ENCODE assay signal across 18 cellular contexts in genomic region chr15:52698514-52698913, GRCh38. TPM values are rescaled to one million over a fixed set of nuclear protein-coding genes. Genes with fewer than 3 reads are reported as not detected.
DNase-seq lines count a peak whose midpoint lies in the region; ATAC-seq, FAIRE-seq and TF ChIP-seq lines count a peak whose summit lies in the region.
"Had no signal": no experiment of that assay in that cellular context is flagged by ENCODE, and none has a peak within 500 bp of the region (broad histone marks: within the 10 kb centered on the region; RNA-seq: fewer than 3 reads in every experiment).

No MANE protein-coding gene starts in this region.

- TF ChIP-seq RAD21 in A549 (conservative IDR thresholded peaks at IDR 0.05 in 1 of 2, IDR thresholded peaks at IDR 0.05 in 1 of 2): no peak

- no peak overlapping the region for H3K9ac ChIP-seq in Karpas-422 (ENCODE audit: low read length)
- H3K9ac ChIP-seq in mesenchymal stem cell (ENCODE audit: low read length): no peak overlapping the region
- H3K9ac ChIP-seq: BLaER1 had no signal

- no peaks in the 10 kb centered on the region for H3K9me3 ChIP-seq in A549
- no peaks in the 10 kb centered on the region for H3K9me3 ChIP-seq in Karpas-422 (ENCODE audit: low read length)
- H3K9me3 ChIP-seq in mesenchymal stem cell (ENCODE audit: control insufficient read depth, low read length): no peaks in the 10 kb centered on the region
- H3K9me3 ChIP-seq in lower lobe of right lung: no peaks in the 10 kb centered on the region
- H3K9me3 ChIP-seq: BLaER1 had no signal

- H3K4me1 ChIP-seq in A549 (no peaks in the 10 kb centered on the region), Karpas-422 (ENCODE audit: low read length) (peaks cover 96% of the 10 kb centered on the region), mesenchymal stem cell (ENCODE audit: control insufficient read depth, insufficient read depth, low read depth, low read length) (no peaks in the 10 kb centered on the region), lower lobe of right lung (no peaks in the 10 kb centered on the region)

- FAIRE-seq in A549 (lab: Jason Lieb, UNC): peak; percentile 86
- FAIRE-seq: GM12892, GM18507 had no signal

- TF ChIP-seq EP300 in A549 (IDR thresholded peaks at IDR 0.05): no peak

- TF ChIP-seq CTCF in A549 (IDR thresholded peaks at IDR 0.05): no peak
- TF ChIP-seq CTCF in VCaP (conservative IDR thresholded peaks at IDR 0.05): no peak
- TF ChIP-seq CTCF in lower lobe of right lung (IDR thresholded peaks at IDR 0.05): no peak

- intact Hi-C loops in lower lobe of right lung (cut with DNase I): no loop called here

- H4K20me1 ChIP-seq in Karpas-422 (ENCODE audit: insufficient read depth, low read depth, low read length): no peaks in the 10 kb centered on the region
- H4K20me1 ChIP-seq: BLaER1 had no signal

- no peak overlapping the region for H4K91ac ChIP-seq in mesenchymal stem cell (ENCODE audit: low read length)

- no peak overlapping the region for H2BK15ac ChIP-seq in mesenchymal stem cell (ENCODE audit: low read depth, poor library complexity, severe bottlenecking)

- H3K27ac ChIP-seq in A549 (no peak overlapping the region), Karpas-422 (ENCODE audit: low read length) (peak overlapping the region; percentile 65), VCaP (peak overlapping the region; percentile 47; the same call in 1 of the 2 replicates), mesenchymal stem cell (ENCODE audit: low read length, poor library complexity, severe bottlenecking) (no peak overlapping the region), lower lobe of right lung (no peak overlapping the region)
- H3K27ac ChIP-seq: 22Rv1, BLaER1, HL-60 had no signal

- no peak overlapping the region for H3K14ac ChIP-seq in mesenchymal stem cell (ENCODE audit: low read length in 2 of 2)

- H3K36me3 ChIP-seq in Karpas-422 (ENCODE audit: insufficient read depth, low read length): peaks cover 32% of the 10 kb centered on the region
- H3K36me3 ChIP-seq in mesenchymal stem cell (ENCODE audit: control insufficient read depth in 1 of 2, insufficient read depth in 2 of 2, low read depth in 1 of 2, low read length in 2 of 2): no peaks in the 10 kb centered on the region
- H3K36me3 ChIP-seq in lower lobe of right lung: no peaks in the 10 kb centered on the region
- H3K36me3 ChIP-seq: BLaER1 had no signal

- H3K9me2 ChIP-seq in Karpas-422 (replicated peaks; ENCODE audit: insufficient read depth, low read length): no peaks in the 10 kb centered on the region

- POLR2A ChIA-PET in A549 (lab: Yijun Ruan, JAX): no interaction called here

- no peak overlapping the region for H4K8ac ChIP-seq in mesenchymal stem cell (ENCODE audit: low read length)

- H2AFZ ChIP-seq in Karpas-422 (ENCODE audit: low read length) (no peak overlapping the region), mesenchymal stem cell (ENCODE audit: low read depth, low read length) (no peak overlapping the region)

- no peak overlapping the region for H2BK12ac ChIP-seq in mesenchymal stem cell (ENCODE audit: low read length in 2 of 2)

- no peak overlapping the region for H3K4me2 ChIP-seq in A549
- no peak overlapping the region for H3K4me2 ChIP-seq in Karpas-422 (ENCODE audit: low read depth, low read length, poor library complexity, severe bottlenecking)
- no peak overlapping the region for H3K4me2 ChIP-seq in mesenchymal stem cell (ENCODE audit: low read length, poor library complexity, severe bottlenecking)

- CTCF ChIA-PET in A549 (lab: Yijun Ruan, JAX): no interaction called here

- no peak for TF ChIP-seq POLR2A in A549 (IDR thresholded peaks at IDR 0.05; ENCODE audit: low read length)

- no peak overlapping the region for H3K4me3 ChIP-seq in A549
- H3K4me3 ChIP-seq in Karpas-422 (ENCODE audit: low read length): no peak overlapping the region
- no peak overlapping the region for H3K4me3 ChIP-seq in mesenchymal stem cell (ENCODE audit: insufficient read depth in 1 of 2, low read depth in 1 of 2, low read length in 2 of 2)
- H3K4me3 ChIP-seq in lower lobe of right lung: no peak overlapping the region
- H3K4me3 ChIP-seq: BLaER1 had no signal

- 43% methylated on average over 1 of the region's 1 CpG for WGBS in A549 (ENCODE audit: missing lambda C conversion rate)
- WGBS in mesenchymal stem cell: no CpG with 5 or more reads among the region's 1 CpG

- no peak for DNase-seq in A549 (ENCODE audit: low read depth in 1 of 2, low spot score in 1 of 2)
- DNase-seq in Karpas-422: no peak
- peak; percentile 54 for DNase-seq in mesenchymal stem cell
- DNase-seq in HK-2 (ENCODE audit: unreplicated experiment): no peak
- DNase-seq in lower lobe of right lung: no peak
- no peak for DNase-seq in HUDEP-2 (lab: John Stamatoyannopoulos, UW; ENCODE audit: unreplicated experiment in 76 of 76)
- DNase-seq: CD4-positive, alpha-beta memory T cell; DMS153; DMS79; GDM1; GOT3; H9 had no signal

- no peak overlapping the region for H3K23ac ChIP-seq in mesenchymal stem cell (ENCODE audit: low read length in 2 of 2)

- no peak overlapping the region for H2BK5ac ChIP-seq in mesenchymal stem cell (ENCODE audit: low read depth, low read length, poor library complexity, severe bottlenecking)

- no peak overlapping the region for H2AK5ac ChIP-seq in mesenchymal stem cell (ENCODE audit: low read length, severe bottlenecking)

- ATAC-seq in A549 (no peak), lower lobe of right lung (no peak)

- H3K27me3 ChIP-seq in Karpas-422 (ENCODE audit: low read length) (no peaks in the 10 kb centered on the region), mesenchymal stem cell (ENCODE audit: control insufficient read depth in 1 of 2, insufficient read depth in 1 of 2, low read length in 2 of 2) (no peaks in the 10 kb centered on the region), lower lobe of right lung (ENCODE audit: low read depth) (no peaks in the 10 kb centered on the region)
- H3K27me3 ChIP-seq: BLaER1 had no signal

- no peak overlapping the region for H3K18ac ChIP-seq in mesenchymal stem cell (ENCODE audit: low read depth in 1 of 2, low read length in 2 of 2)

- no peak overlapping the region for H2BK120ac ChIP-seq in mesenchymal stem cell (ENCODE audit: low read depth, low read length)

- H3K79me2 ChIP-seq in Karpas-422 (ENCODE audit: low read length): peaks cover 92% of the 10 kb centered on the region

- no peak overlapping the region for H3K4ac ChIP-seq in mesenchymal stem cell (ENCODE audit: low read depth in 1 of 2, low read length in 2 of 2)

- no peaks in the 10 kb centered on the region for H3K79me1 ChIP-seq in mesenchymal stem cell (replicated peaks; ENCODE audit: low read length, poor library complexity, severe bottlenecking)

TF ChIP-seq in A549, 52 proteins besides CTCF, POLR2A, EP300 and RAD21:
- TF ChIP-seq, protein P1, sequence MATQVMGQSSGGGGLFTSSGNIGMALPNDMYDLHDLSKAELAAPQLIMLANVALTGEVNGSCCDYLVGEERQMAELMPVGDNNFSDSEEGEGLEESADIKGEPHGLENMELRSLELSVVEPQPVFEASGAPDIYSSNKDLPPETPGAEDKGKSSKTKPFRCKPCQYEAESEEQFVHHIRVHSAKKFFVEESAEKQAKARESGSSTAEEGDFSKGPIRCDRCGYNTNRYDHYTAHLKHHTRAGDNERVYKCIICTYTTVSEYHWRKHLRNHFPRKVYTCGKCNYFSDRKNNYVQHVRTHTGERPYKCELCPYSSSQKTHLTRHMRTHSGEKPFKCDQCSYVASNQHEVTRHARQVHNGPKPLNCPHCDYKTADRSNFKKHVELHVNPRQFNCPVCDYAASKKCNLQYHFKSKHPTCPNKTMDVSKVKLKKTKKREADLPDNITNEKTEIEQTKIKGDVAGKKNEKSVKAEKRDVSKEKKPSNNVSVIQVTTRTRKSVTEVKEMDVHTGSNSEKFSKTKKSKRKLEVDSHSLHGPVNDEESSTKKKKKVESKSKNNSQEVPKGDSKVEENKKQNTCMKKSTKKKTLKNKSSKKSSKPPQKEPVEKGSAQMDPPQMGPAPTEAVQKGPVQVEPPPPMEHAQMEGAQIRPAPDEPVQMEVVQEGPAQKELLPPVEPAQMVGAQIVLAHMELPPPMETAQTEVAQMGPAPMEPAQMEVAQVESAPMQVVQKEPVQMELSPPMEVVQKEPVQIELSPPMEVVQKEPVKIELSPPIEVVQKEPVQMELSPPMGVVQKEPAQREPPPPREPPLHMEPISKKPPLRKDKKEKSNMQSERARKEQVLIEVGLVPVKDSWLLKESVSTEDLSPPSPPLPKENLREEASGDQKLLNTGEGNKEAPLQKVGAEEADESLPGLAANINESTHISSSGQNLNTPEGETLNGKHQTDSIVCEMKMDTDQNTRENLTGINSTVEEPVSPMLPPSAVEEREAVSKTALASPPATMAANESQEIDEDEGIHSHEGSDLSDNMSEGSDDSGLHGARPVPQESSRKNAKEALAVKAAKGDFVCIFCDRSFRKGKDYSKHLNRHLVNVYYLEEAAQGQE (IDR thresholded peaks at IDR 0.05): no peak
- TF ChIP-seq, protein P2, sequence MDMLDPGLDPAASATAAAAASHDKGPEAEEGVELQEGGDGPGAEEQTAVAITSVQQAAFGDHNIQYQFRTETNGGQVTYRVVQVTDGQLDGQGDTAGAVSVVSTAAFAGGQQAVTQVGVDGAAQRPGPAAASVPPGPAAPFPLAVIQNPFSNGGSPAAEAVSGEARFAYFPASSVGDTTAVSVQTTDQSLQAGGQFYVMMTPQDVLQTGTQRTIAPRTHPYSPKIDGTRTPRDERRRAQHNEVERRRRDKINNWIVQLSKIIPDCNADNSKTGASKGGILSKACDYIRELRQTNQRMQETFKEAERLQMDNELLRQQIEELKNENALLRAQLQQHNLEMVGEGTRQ (IDR thresholded peaks at IDR 0.05): no peak
- no peak for TF ChIP-seq TFCP2L1 (CRISPR knock-in tag; IDR thresholded peaks at IDR 0.05)
TF ChIP-seq in A549: peak in this region for 0.

RNA-seq across cellular contexts. Expression of gene ATOSA, which starts 19.3 kb away (rescaled TPM):
- polyA plus RNA-seq in A549 (2011; rRNA removed): 22.6 and 25.9 TPM in 2 replicates
- polyA plus RNA-seq in A549 (2012; cell fraction: cytosol; rRNA removed): 2.3 and 2.7 TPM in 2 replicates
- polyA plus RNA-seq in A549 (2012; cell fraction: nucleus; rRNA removed): 3.5 and 5.2 TPM in 2 replicates
- 7.8 to 10.0 TPM (median 9.2 TPM) in 3 replicates for polyA plus RNA-seq in A549 (2017; fragmentation: RNase III; extraction: RNeasy Plus Mini Kit Qiagen cat#74134 plus additional on column Dnase treatment)
- 23.0 and 31.0 TPM in 2 replicates for polyA minus RNA-seq in A549 (2011; rRNA and poly(A)+ RNA removed)
- 107 and 255 TPM in 2 replicates for total RNA-seq in Karpas-422 (2014; rRNA removed; shearing (Covaris generic); ENCODE audit: low replicate concordance)
- 12.8 TPM for polyA plus RNA-seq in mesenchymal stem cell (2013, experiment 1 of 2)
- 12.2 TPM for polyA plus RNA-seq in mesenchymal stem cell (2013, experiment 2 of 2)
- total RNA-seq in lower lobe of right lung: 46.7 TPM

Comparison
In these comparisons a context has a peak if more than half of its experiments do, and no peak if none do; other contexts are left out.
1. H3K27ac ChIP-seq: peak in Karpas-422 (single experiment) and VCaP (single experiment); none in A549 (0 of 2), mesenchymal stem cell (single experiment) and lower lobe of right lung (single experiment).